Comparison of ENCODE assay signal across 14 cellular contexts in genomic region chr1:94309829-94310569, GRCh38.
DNase-seq lines count a peak whose midpoint lies in the region; ATAC-seq and TF ChIP-seq lines count a peak whose summit lies in the region.
"Had no signal": no experiment of that assay in that cellular context is flagged by ENCODE, and none has a peak within 500 bp of the region (broad histone marks: within the 10 kb centered on the region; RNA-seq: fewer than 3 reads in every experiment).

No MANE protein-coding gene starts in this region.

- in situ Hi-C loops in Panc1 (cut with HindIII; ENCODE audit: low pct_unique_long_range_greater_than_20kb, low sequenced_read_pairs), result no loop called here

- BruUV-seq in Panc1 (replicated peaks; lab: Mats Ljungman, UMichigan), result no TSS peak

- TF ChIP-seq POLR2A in right lobe of liver (IDR thresholded peaks at IDR 0.05), result no peak
- TF ChIP-seq POLR2A in lower leg skin (IDR thresholded peaks at IDR 0.05), result no peak

- H3K27me3 Mint-ChIP-seq in HFFc6 (ENCODE audit: insufficient read depth), result peaks cover 3% of the 10 kb centered on the region; the same call in 1 of the 2 replicates

- intact Hi-C loops in left ventricle myocardium inferior (cut with micrococcal nuclease), result no loop called here
- intact Hi-C loops in cardiac septum (cut with DNase I), result no loop called here
- intact Hi-C loops in Panc1 (cut with micrococcal nuclease; ENCODE audit: unreplicated experiment), result no loop called here
- intact Hi-C loops in right lobe of liver (cut with DNase I), result loop anchor here in 1 of 2 donors (5.0 kb wide), 1 partner anchor 63 kb away; no protein-coding TSS in a partner anchor
- intact Hi-C loops in lower leg skin (cut with DNase I; ENCODE audit: low total_unique reads), result no loop called here

- TF ChIP-seq CTCF in left ventricle myocardium inferior (IDR thresholded peaks at IDR 0.05; ENCODE audit: borderline replicate concordance), result no peak
- no peak for TF ChIP-seq CTCF in Panc1 (IDR thresholded peaks at IDR 0.05)
- TF ChIP-seq CTCF in right lobe of liver (IDR thresholded peaks at IDR 0.05), result no peak
- no peak for TF ChIP-seq CTCF in lower leg skin (IDR thresholded peaks at IDR 0.05)
- TF ChIP-seq CTCF in HFFc6 (IDR thresholded peaks at IDR 0.05), result no peak

- DNase-seq in left ventricle myocardium inferior (no peak), cardiac septum (ENCODE audit: low spot score) (no peak), Panc1 (ENCODE audit: low read depth, low spot score) (no peak), right lobe of liver (no peak), lower leg skin (ENCODE audit: low spot score in 2 of 2) (no peak), HuH-7.5 (ENCODE audit: low spot score) (no peak), HFFc6 (no peak)
- DNase-seq: 8988T; AML-193; CD8-positive, alpha-beta memory T cell; DMS79 had no signal

- H3K27me3 ChIP-seq in left ventricle myocardium inferior (ENCODE audit: low read depth) (no peaks in the 10 kb centered on the region), Panc1 (ENCODE audit: control insufficient read depth, insufficient read depth, low read length) (no peaks in the 10 kb centered on the region), right lobe of liver (no peaks in the 10 kb centered on the region)
- H3K27me3 ChIP-seq: BLaER1 had no signal

- H3K36me3 ChIP-seq in left ventricle myocardium inferior (no peaks in the 10 kb centered on the region), Panc1 (ENCODE audit: control insufficient read depth, insufficient read depth, low read length) (no peaks in the 10 kb centered on the region), right lobe of liver (peaks cover 0 to 3% (median 0%) of the 10 kb centered on the region in 4 donors)
- H3K36me3 ChIP-seq: BLaER1 had no signal

- peaks cover 14% of the 10 kb centered on the region for H3K4me1 Mint-ChIP-seq in HFFc6 (ENCODE audit: low read depth)
- H3K4me1 Mint-ChIP-seq: CD8-positive, alpha-beta memory T cell had no signal

- no peaks in the 10 kb centered on the region for H3K9me3 ChIP-seq in left ventricle myocardium inferior (replicated peaks)
- no peaks in the 10 kb centered on the region for H3K9me3 ChIP-seq in Panc1 (ENCODE audit: control insufficient read depth, insufficient read depth, low read depth, low read length)
- no peaks in the 10 kb centered on the region for H3K9me3 ChIP-seq in right lobe of liver
- H3K9me3 ChIP-seq: BLaER1 had no signal

- POLR2A ChIA-PET in Panc1 (lab: Charles Lee), result interaction anchor here (0.6 kb wide), 1 partner anchor 357 kb away, joined by 10 read pairs; no protein-coding TSS in a partner anchor

- no peaks in the 10 kb centered on the region for H3K9me3 Mint-ChIP-seq in HFFc6

- 66% methylated on average over 7 of the region's 9 CpGs for WGBS in right lobe of liver (ENCODE audit: insufficient coverage, low coverage, low lambda C conversion rate, missing lambda C conversion rate)
- WGBS in lower leg skin, 2 donors, result 85 to 94% methylated on average over 9 of the region's 9 CpGs

- no peak overlapping the region for H3K4me3 Mint-ChIP-seq in HFFc6
- H3K4me3 Mint-ChIP-seq: CD8-positive, alpha-beta memory T cell had no signal

- ATAC-seq in Panc1, result no peak
- peak; percentile 15 to 35 (median 23) for ATAC-seq in right lobe of liver
- no peak for ATAC-seq in HG02852 (IDR thresholded peaks at IDR 0.05; ENCODE audit: unreplicated experiment)
- ATAC-seq: K562 had no signal

- H3K27ac ChIP-seq in left ventricle myocardium inferior (replicated peaks) (peak overlapping the region; percentile 48), Panc1 (ENCODE audit: low read length) (peak overlapping the region; percentile 66; the same call in 1 of the 2 replicates), right lobe of liver (peak overlapping the region; percentile 39 to 86 (median 55))
- H3K27ac ChIP-seq: BLaER1 had no signal

- H3K27ac Mint-ChIP-seq in HFFc6, result no peak overlapping the region

- H3K4me1 ChIP-seq in left ventricle myocardium inferior, result peaks cover 17% of the 10 kb centered on the region
- H3K4me1 ChIP-seq in Panc1 (ENCODE audit: control insufficient read depth, insufficient read depth, low read length), result peaks cover 3% of the 10 kb centered on the region; the same call in 1 of the 2 replicates
- H3K4me1 ChIP-seq in right lobe of liver, result peaks cover 0 to 34% (median 11%) of the 10 kb centered on the region in 4 donors
- H3K4me1 ChIP-seq: BLaER1 had no signal

- H3K36me3 Mint-ChIP-seq in HFFc6 (ENCODE audit: low read depth), result no peaks in the 10 kb centered on the region
- H3K36me3 Mint-ChIP-seq: CD8-positive, alpha-beta memory T cell had no signal

- CTCF ChIA-PET in Panc1 (lab: Charles Lee), result no interaction called here

- H3K4me3 ChIP-seq in left ventricle myocardium inferior (no peak overlapping the region), Panc1 (ENCODE audit: low read depth in 2 of 2, low read length in 2 of 2) (no peak overlapping the region), right lobe of liver (peak overlapping the region in 1 of 3 donors; percentile 29), lower leg skin (ENCODE audit: low read depth, poor library complexity, severe bottlenecking) (no peak overlapping the region)
- H3K4me3 ChIP-seq: BLaER1, K562 had no signal

Comparison
In these comparisons a context has a peak if more than half of its experiments do, and no peak if none do; other contexts are left out.
1. ATAC-seq: peak in right lobe of liver (4 of 4); none in Panc1 (single experiment) and HG02852 (single experiment).
2. Peak in every context shown above with its lines, with median percentiles within 50 percentile points of each other: H3K27ac ChIP-seq.